21 cellular contexts compared by ENCODE assay signal in genomic region chr19:29517946-29518345, GRCh38. TPM values are rescaled to one million over a fixed set of nuclear protein-coding genes. Genes with fewer than 3 reads are reported as not detected.
A peak's percentile ranks its signal among the peaks of the same experiment; 100 is the strongest.
DNase-seq lines count a peak whose midpoint lies in the region; ATAC-seq, FAIRE-seq and TF ChIP-seq lines count a peak whose summit lies in the region.
"Had no signal": no experiment of that assay in that cellular context is flagged by ENCODE, and none has a peak within 500 bp of the region (broad histone marks: within the 10 kb centered on the region; RNA-seq: fewer than 3 reads in every experiment).

No MANE protein-coding gene starts in this region.

- no peak overlapping the region for H3K27ac ChIP-seq in HEK293 (ENCODE audit: extremely low read depth, low read depth, low read length)
- no peak overlapping the region for H3K27ac ChIP-seq in kidney (ENCODE audit: low read depth in 2 of 2, low read length in 2 of 2)
- H3K27ac ChIP-seq: 22Rv1, BLaER1 had no signal

- ATAC-seq in activated CD8-positive, alpha-beta memory T cell treated with anti-CD3 and anti-CD28 coated beads, Interleukin-2, amount 10 ng/mL, durations not matched to agents 7 days and 5 days: no peak
- ATAC-seq in HG03139 (IDR thresholded peaks at IDR 0.05; ENCODE audit: unreplicated experiment) (no peak), GM19455 (IDR thresholded peaks at IDR 0.05; ENCODE audit: unreplicated experiment) (no peak)

- TF ChIP-seq CTCF in HEK293 (tag by site-specific recombination; IDR thresholded peaks at IDR 0.05) (no peak), kidney (IDR thresholded peaks at IDR 0.05; ENCODE audit: borderline replicate concordance, extremely low read depth, insufficient read depth) (no peak)

- H3K9ac ChIP-seq in kidney (ENCODE audit: low read length in 2 of 2): no peak overlapping the region
- H3K9ac ChIP-seq: BLaER1 had no signal

- POLR2A ChIA-PET in HEK293 (lab: Yijun Ruan, JAX): interaction anchor here (1.7 kb wide), 1 partner anchor 10 kb away, joined by 4 read pairs; no protein-coding TSS in a partner anchor

- no peak overlapping the region for H3K4me3 Mint-ChIP-seq in activated CD8-positive, alpha-beta memory T cell treated with anti-CD3 and anti-CD28 coated beads, Interleukin-2, amount 10 ng/mL, durations not matched to agents 7 days and 5 days
- H3K4me3 Mint-ChIP-seq: CD8-positive, alpha-beta memory T cell; HFFc6 had no signal

- no peak overlapping the region for H3K27ac Mint-ChIP-seq in activated CD8-positive, alpha-beta memory T cell treated with anti-CD3 and anti-CD28 coated beads, Interleukin-2, amount 10 ng/mL, durations not matched to agents 7 days and 5 days
- H3K27ac Mint-ChIP-seq: CD8-positive, alpha-beta memory T cell; HFFc6 had no signal

- H3K36me3 ChIP-seq in HEK293 (ENCODE audit: control insufficient read depth in 2 of 2, insufficient read depth in 1 of 2, low read length in 2 of 2) (no peaks in the 10 kb centered on the region), kidney (ENCODE audit: control insufficient read depth in 1 of 2, insufficient read depth in 2 of 2, low read length in 2 of 2) (no peaks in the 10 kb centered on the region)
- H3K36me3 ChIP-seq: BLaER1, HAP-1 had no signal

- H3K4me1 Mint-ChIP-seq in activated CD8-positive, alpha-beta memory T cell treated with anti-CD3 and anti-CD28 coated beads, Interleukin-2, amount 10 ng/mL, durations not matched to agents 7 days and 5 days: no peaks in the 10 kb centered on the region
- H3K4me1 Mint-ChIP-seq: CD8-positive, alpha-beta memory T cell had no signal

- DNase-seq in activated CD8-positive, alpha-beta memory T cell treated with anti-CD3 and anti-CD28 coated beads, Interleukin-2, amount 50 U/mL, for 4 hours: peak; percentile 6
- DNase-seq in activated CD8-positive, alpha-beta memory T cell treated with anti-CD3 and anti-CD28 coated beads, Interleukin-2, amount 10 ng/mL, durations not matched to agents 7 days and 5 days: no peak
- DNase-seq in kidney: peak; percentile 39
- DNase-seq in posterior vena cava (ENCODE audit: low spot score): peak; percentile 16
- no peak for DNase-seq in epidermal melanocyte (ENCODE audit: insufficient read length, low spot score)
- DNase-seq: Caco-2, DND-41, GDM1, HFFc6 had no signal

- peaks cover 20% of the 10 kb centered on the region for H3K27me3 Mint-ChIP-seq in activated CD8-positive, alpha-beta memory T cell treated with anti-CD3 and anti-CD28 coated beads, Interleukin-2, amount 10 ng/mL, durations not matched to agents 7 days and 5 days

- CTCF ChIA-PET in activated CD8-positive, alpha-beta memory T cell treated with anti-CD3 and anti-CD28 coated beads, Interleukin-2, amount 10 ng/mL, durations not matched to agents 7 days and 5 days (lab: Charles Lee): no interaction called here
- CTCF ChIA-PET in HEK293 (lab: Yijun Ruan, JAX): interaction anchor here (1.4 kb wide), 1 partner anchor 10 kb away, joined by 13 read pairs; no protein-coding TSS in a partner anchor

- H3K4me1 ChIP-seq in HEK293 (ENCODE audit: control insufficient read depth, insufficient read depth, low read length) (no peaks in the 10 kb centered on the region), kidney (ENCODE audit: control insufficient read depth in 1 of 2, insufficient read depth in 1 of 2, low read depth in 1 of 2, low read length in 2 of 2) (no peaks in the 10 kb centered on the region)
- H3K4me1 ChIP-seq: BLaER1, Caco-2, HAP-1 had no signal

- H3K9me3 ChIP-seq in HEK293 (ENCODE audit: control insufficient read depth, insufficient read depth, low read depth, low read length) (no peaks in the 10 kb centered on the region), kidney (ENCODE audit: control insufficient read depth in 1 of 2, low read length in 2 of 2) (no peaks in the 10 kb centered on the region)
- H3K9me3 ChIP-seq: BLaER1, Caco-2, HAP-1 had no signal

- no peak for FAIRE-seq in kidney (lab: Jason Lieb, UNC)
- FAIRE-seq: GM12892, GM19239, H1 had no signal

- no peaks in the 10 kb centered on the region for H3K36me3 Mint-ChIP-seq in activated CD8-positive, alpha-beta memory T cell treated with anti-CD3 and anti-CD28 coated beads, Interleukin-2, amount 10 ng/mL, durations not matched to agents 7 days and 5 days
- H3K36me3 Mint-ChIP-seq: CD8-positive, alpha-beta memory T cell had no signal

- intact Hi-C loops in kidney (cut with DNase I): no loop called here
- intact Hi-C loops in posterior vena cava (cut with DNase I): no loop called here

- H3K9me3 Mint-ChIP-seq in activated CD8-positive, alpha-beta memory T cell treated with anti-CD3 and anti-CD28 coated beads, Interleukin-2, amount 10 ng/mL, durations not matched to agents 7 days and 5 days (ENCODE audit: low read depth): no peaks in the 10 kb centered on the region
- H3K9me3 Mint-ChIP-seq: CD8-positive, alpha-beta memory T cell; HFFc6 had no signal

- H3K4me3 ChIP-seq in HEK293 (ENCODE audit: low read depth, low read length): no peak overlapping the region
- no peak overlapping the region for H3K4me3 ChIP-seq in kidney (ENCODE audit: low read length in 2 of 2)
- H3K4me3 ChIP-seq: BLaER1, HAP-1 had no signal

TF ChIP-seq in HEK293, 187 proteins besides CTCF, POLR2A, EP300 and RAD21:
- no peak for TF ChIP-seq ZNF701 (tag by site-specific recombination; IDR thresholded peaks at IDR 0.05)
- peak; percentile 29 for TF ChIP-seq ZIC2 (tag by site-specific recombination; IDR thresholded peaks at IDR 0.05)

RNA-seq across cellular contexts. Expression of gene VSTM2B, which starts 7.8 kb away (rescaled TPM):
- total RNA-seq in activated CD8-positive, alpha-beta memory T cell treated with anti-CD3 and anti-CD28 coated beads, Interleukin-2, amount 10 ng/mL, durations not matched to agents 7 days and 5 days: not detected
- total RNA-seq in kidney (not detected), posterior vena cava (not detected)
- polyA plus RNA-seq in kidney (ENCODE audit: insufficient read depth, low read depth, low replicate concordance): not detected
- total RNA-seq: A673; Caco-2; CD8-positive, alpha-beta memory T cell; HFFc6; HT-29 had no signal
- polyA plus RNA-seq: CD8-positive, alpha-beta memory T cell had no signal

Comparison
In these comparisons a context has a peak if more than half of its experiments do, and no peak if none do; other contexts are left out.
1. DNase-seq: peak in activated CD8-positive, alpha-beta memory T cell treated with anti-CD3 and anti-CD28 coated beads, Interleukin-2, amount 50 U/mL, for 4 hours (single experiment), kidney (single experiment) and posterior vena cava (single experiment); none in activated CD8-positive, alpha-beta memory T cell treated with anti-CD3 and anti-CD28 coated beads, Interleukin-2, amount 10 ng/mL, durations not matched to agents 7 days and 5 days (single experiment) and epidermal melanocyte (single experiment).